In the genomic region with DNA sequence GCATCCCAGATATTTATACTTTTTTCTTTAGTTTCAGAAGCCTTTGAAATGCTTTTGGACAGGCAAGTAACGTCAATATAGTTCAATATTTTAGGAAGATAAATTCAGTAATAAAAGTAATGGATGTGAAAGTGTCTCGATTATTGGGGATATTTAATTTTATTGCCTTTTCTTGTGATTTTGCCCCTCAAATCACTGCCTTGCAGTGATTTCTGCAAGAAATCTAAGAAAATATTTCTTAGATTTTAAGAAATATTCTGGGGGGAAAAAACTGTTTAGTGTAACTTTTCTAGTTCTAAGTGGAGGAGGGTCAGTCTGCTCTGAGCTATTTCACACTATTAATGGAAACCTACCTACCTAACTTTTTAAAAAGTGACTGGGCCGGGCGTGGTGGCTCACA, we compare ENCODE assay signal across 20 cellular contexts.
"Had no signal": no experiment of that assay in that cellular context is flagged by ENCODE, and none has a peak within 500 bp of the region (broad histone marks: within the 10 kb centered on the region; RNA-seq: fewer than 3 reads in every experiment).

No MANE protein-coding gene starts in this region.

- H2AFZ ChIP-seq: neural progenitor cell had no signal

- H3K27me3 Mint-ChIP-seq: stimulated activated memory B cell treated with anti-CD40 and anti-IgM and Interleukin-4, amounts not matched to agents 10 μg/mL and 1 μg/mL and 100 μg/mL, for 72 hours; type B pancreatic cell had no signal

- H3K9me3 ChIP-seq: lower lobe of right lung, prostate gland, right atrium auricular region, spleen, testis, tibial artery had no signal

- H3K27me3 ChIP-seq: neural progenitor cell, right atrium auricular region, spleen, testis, tibial artery had no signal

- H3K27ac ChIP-seq: coronary artery, lower lobe of right lung, neural progenitor cell, prostate gland, right atrium auricular region, skin epidermis, spleen, testis, tibial artery had no signal

- FAIRE-seq: frontal cortex, keratinocyte had no signal

- H3K36me3 ChIP-seq: neural progenitor cell, prostate gland, right atrium auricular region had no signal

- H3K4me3 Mint-ChIP-seq: nephron; neural progenitor cell; stimulated activated memory B cell treated with anti-CD40 and anti-IgM and Interleukin-4, amounts not matched to agents 10 μg/mL and 1 μg/mL and 100 μg/mL, for 72 hours; type B pancreatic cell had no signal

- H3K4me3 ChIP-seq: coronary artery, lower lobe of right lung, neural progenitor cell, prostate gland, right atrium auricular region, skin epidermis, spleen, testis, tibial artery had no signal

- H3K9ac ChIP-seq: neural progenitor cell had no signal

- H3K9me3 Mint-ChIP-seq: nephron; neural progenitor cell; stimulated activated memory B cell treated with anti-CD40 and anti-IgM and Interleukin-4, amounts not matched to agents 10 μg/mL and 1 μg/mL and 100 μg/mL, for 72 hours; type B pancreatic cell had no signal

- DNase-seq: dermis blood vessel endothelial cell; left ventricle myocardium superior; lower lobe of right lung; spleen; stimulated activated CD4-positive, alpha-beta T cell treated with anti-CD3 and anti-CD28 coated beads, Interleukin-4, amount 100 ng/mL, for 4 hours; stimulated activated naive CD8-positive, alpha-beta T cell treated with anti-CD3 and anti-CD28 coated beads, Interleukin-15, Interleukin-2, amounts not matched to agents 100 U/mL and 50 U/mL, for 24 hours; substantia nigra; testis; tibial artery had no signal

- H3K4me2 ChIP-seq: neural progenitor cell had no signal

- H3K27ac Mint-ChIP-seq: nephron; neural progenitor cell; stimulated activated memory B cell treated with anti-CD40 and anti-IgM and Interleukin-4, amounts not matched to agents 10 μg/mL and 1 μg/mL and 100 μg/mL, for 72 hours; type B pancreatic cell had no signal

- H3K4me1 ChIP-seq: neural progenitor cell, prostate gland had no signal

- ATAC-seq: left ventricle myocardium superior; lower lobe of right lung; sciatic nerve; stimulated activated memory B cell treated with anti-CD40 and anti-IgM and Interleukin-4, amounts not matched to agents 10 μg/mL and 1 μg/mL and 100 μg/mL, for 72 hours; stimulated activated naive CD8-positive, alpha-beta T cell treated with anti-CD3 and anti-CD28 coated beads, Interleukin-15, Interleukin-2, amounts not matched to agents 100 U/mL and 50 U/mL, for 24 hours had no signal
